In the genomic region with DNA sequence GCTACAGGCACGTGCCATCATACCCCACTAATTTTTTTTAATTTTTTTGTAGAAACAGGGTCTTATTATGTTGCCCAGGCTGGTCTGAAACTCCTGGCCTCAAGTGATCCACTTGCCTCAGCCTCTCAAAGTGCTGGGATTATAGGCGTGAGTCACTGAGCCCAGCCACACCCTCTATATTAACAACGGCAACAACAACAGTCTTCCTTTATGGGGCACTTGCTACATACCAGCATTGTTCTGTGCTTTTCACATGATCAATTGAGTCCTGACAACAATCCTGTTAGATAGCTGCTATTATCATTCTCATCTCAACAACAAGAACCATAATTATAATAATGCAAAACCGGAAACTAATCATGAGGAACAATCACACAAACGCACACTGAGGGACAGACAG, we compare ENCODE assay signal across 1 cellular context.
TF ChIP-seq lines count a peak whose summit lies in the region.

No MANE protein-coding gene starts in this region.

TF ChIP-seq in HEK293, 187 proteins besides CTCF, POLR2A, EP300 and RAD21 (continued from another document and continues in another):
- TF ChIP-seq, protein P1, sequence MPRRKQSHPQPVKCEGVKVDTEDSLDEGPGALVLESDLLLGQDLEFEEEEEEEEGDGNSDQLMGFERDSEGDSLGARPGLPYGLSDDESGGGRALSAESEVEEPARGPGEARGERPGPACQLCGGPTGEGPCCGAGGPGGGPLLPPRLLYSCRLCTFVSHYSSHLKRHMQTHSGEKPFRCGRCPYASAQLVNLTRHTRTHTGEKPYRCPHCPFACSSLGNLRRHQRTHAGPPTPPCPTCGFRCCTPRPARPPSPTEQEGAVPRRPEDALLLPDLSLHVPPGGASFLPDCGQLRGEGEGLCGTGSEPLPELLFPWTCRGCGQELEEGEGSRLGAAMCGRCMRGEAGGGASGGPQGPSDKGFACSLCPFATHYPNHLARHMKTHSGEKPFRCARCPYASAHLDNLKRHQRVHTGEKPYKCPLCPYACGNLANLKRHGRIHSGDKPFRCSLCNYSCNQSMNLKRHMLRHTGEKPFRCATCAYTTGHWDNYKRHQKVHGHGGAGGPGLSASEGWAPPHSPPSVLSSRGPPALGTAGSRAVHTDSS (tag by site-specific recombination; IDR thresholded peaks at IDR 0.05) = no peak
- no peak for TF ChIP-seq WT1 (tag by site-specific recombination; IDR thresholded peaks at IDR 0.05)
- TF ChIP-seq, protein P2, sequence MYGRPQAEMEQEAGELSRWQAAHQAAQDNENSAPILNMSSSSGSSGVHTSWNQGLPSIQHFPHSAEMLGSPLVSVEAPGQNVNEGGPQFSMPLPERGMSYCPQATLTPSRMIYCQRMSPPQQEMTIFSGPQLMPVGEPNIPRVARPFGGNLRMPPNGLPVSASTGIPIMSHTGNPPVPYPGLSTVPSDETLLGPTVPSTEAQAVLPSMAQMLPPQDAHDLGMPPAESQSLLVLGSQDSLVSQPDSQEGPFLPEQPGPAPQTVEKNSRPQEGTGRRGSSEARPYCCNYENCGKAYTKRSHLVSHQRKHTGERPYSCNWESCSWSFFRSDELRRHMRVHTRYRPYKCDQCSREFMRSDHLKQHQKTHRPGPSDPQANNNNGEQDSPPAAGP (tag by site-specific recombination; IDR thresholded peaks at IDR 0.05) = peak; percentile 63; the same call in 1 of the 2 replicates
- TF ChIP-seq, protein P3, sequence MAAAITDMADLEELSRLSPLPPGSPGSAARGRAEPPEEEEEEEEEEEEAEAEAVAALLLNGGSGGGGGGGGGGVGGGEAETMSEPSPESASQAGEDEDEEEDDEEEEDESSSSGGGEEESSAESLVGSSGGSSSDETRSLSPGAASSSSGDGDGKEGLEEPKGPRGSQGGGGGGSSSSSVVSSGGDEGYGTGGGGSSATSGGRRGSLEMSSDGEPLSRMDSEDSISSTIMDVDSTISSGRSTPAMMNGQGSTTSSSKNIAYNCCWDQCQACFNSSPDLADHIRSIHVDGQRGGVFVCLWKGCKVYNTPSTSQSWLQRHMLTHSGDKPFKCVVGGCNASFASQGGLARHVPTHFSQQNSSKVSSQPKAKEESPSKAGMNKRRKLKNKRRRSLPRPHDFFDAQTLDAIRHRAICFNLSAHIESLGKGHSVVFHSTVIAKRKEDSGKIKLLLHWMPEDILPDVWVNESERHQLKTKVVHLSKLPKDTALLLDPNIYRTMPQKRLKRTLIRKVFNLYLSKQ (tag by site-specific recombination; IDR thresholded peaks at IDR 0.05; ENCODE audit: borderline replicate concordance) = no peak
- no peak for TF ChIP-seq ZNF571 (tag by site-specific recombination; IDR thresholded peaks at IDR 0.05)
- no peak for TF ChIP-seq ZNF654 (tag by site-specific recombination; IDR thresholded peaks at IDR 0.05; ENCODE audit: low read depth)
- TF ChIP-seq ZNF335 (tag by site-specific recombination; conservative IDR thresholded peaks at IDR 0.05) = peak; percentile 76
- TF ChIP-seq, protein P4, sequence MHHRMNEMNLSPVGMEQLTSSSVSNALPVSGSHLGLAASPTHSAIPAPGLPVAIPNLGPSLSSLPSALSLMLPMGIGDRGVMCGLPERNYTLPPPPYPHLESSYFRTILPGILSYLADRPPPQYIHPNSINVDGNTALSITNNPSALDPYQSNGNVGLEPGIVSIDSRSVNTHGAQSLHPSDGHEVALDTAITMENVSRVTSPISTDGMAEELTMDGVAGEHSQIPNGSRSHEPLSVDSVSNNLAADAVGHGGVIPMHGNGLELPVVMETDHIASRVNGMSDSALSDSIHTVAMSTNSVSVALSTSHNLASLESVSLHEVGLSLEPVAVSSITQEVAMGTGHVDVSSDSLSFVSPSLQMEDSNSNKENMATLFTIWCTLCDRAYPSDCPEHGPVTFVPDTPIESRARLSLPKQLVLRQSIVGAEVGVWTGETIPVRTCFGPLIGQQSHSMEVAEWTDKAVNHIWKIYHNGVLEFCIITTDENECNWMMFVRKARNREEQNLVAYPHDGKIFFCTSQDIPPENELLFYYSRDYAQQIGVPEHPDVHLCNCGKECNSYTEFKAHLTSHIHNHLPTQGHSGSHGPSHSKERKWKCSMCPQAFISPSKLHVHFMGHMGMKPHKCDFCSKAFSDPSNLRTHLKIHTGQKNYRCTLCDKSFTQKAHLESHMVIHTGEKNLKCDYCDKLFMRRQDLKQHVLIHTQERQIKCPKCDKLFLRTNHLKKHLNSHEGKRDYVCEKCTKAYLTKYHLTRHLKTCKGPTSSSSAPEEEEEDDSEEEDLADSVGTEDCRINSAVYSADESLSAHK (tag by site-specific recombination; IDR thresholded peaks at IDR 0.05) = no peak
- TF ChIP-seq, protein P5, sequence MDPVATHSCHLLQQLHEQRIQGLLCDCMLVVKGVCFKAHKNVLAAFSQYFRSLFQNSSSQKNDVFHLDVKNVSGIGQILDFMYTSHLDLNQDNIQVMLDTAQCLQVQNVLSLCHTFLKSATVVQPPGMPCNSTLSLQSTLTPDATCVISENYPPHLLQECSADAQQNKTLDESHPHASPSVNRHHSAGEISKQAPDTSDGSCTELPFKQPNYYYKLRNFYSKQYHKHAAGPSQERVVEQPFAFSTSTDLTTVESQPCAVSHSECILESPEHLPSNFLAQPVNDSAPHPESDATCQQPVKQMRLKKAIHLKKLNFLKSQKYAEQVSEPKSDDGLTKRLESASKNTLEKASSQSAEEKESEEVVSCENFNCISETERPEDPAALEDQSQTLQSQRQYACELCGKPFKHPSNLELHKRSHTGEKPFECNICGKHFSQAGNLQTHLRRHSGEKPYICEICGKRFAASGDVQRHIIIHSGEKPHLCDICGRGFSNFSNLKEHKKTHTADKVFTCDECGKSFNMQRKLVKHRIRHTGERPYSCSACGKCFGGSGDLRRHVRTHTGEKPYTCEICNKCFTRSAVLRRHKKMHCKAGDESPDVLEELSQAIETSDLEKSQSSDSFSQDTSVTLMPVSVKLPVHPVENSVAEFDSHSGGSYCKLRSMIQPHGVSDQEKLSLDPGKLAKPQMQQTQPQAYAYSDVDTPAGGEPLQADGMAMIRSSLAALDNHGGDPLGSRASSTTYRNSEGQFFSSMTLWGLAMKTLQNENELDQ (tag by site-specific recombination; IDR thresholded peaks at IDR 0.05; ENCODE audit: low read depth) = no peak
- TF ChIP-seq, protein P6, sequence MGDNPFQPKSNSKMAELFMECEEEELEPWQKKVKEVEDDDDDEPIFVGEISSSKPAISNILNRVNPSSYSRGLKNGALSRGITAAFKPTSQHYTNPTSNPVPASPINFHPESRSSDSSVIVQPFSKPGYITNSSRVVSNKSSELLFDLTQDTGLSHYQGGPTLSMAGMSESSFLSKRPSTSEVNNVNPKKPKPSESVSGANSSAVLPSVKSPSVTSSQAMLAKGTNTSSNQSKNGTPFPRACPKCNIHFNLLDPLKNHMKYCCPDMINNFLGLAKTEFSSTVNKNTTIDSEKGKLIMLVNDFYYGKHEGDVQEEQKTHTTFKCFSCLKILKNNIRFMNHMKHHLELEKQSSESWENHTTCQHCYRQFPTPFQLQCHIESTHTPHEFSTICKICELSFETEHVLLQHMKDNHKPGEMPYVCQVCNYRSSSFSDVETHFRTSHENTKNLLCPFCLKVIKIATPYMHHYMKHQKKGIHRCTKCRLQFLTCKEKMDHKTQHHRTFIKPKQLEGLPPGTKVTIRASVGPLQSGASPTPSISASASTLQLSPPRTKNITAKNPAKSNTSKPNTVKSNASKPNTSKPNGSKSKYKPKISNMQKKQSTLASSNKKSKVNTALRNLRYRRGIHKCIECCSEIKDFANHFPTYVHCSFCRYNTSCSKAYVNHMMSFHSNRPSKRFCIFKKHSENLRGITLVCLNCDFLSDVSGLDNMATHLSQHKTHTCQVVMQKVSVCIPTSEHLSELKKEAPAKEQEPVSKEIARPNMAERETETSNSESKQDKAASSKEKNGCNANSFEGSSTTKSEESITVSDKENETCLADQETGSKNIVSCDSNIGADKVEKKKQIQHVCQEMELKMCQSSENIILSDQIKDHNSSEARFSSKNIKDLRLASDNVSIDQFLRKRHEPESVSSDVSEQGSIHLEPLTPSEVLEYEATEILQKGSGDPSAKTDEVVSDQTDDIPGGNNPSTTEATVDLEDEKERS (tag by site-specific recombination; IDR thresholded peaks at IDR 0.05) = no peak
- TF ChIP-seq, protein P7, sequence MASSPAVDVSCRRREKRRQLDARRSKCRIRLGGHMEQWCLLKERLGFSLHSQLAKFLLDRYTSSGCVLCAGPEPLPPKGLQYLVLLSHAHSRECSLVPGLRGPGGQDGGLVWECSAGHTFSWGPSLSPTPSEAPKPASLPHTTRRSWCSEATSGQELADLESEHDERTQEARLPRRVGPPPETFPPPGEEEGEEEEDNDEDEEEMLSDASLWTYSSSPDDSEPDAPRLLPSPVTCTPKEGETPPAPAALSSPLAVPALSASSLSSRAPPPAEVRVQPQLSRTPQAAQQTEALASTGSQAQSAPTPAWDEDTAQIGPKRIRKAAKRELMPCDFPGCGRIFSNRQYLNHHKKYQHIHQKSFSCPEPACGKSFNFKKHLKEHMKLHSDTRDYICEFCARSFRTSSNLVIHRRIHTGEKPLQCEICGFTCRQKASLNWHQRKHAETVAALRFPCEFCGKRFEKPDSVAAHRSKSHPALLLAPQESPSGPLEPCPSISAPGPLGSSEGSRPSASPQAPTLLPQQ (tag by site-specific recombination; IDR thresholded peaks at IDR 0.05) = no peak
- TF ChIP-seq ZNF155 (tag by site-specific recombination; IDR thresholded peaks at IDR 0.05) = no peak
- no peak for TF ChIP-seq ZNF169 (tag by site-specific recombination; IDR thresholded peaks at IDR 0.05)
- no peak for TF ChIP-seq ZNF544 (tag by site-specific recombination; IDR thresholded peaks at IDR 0.05)
- no peak for TF ChIP-seq ZNF501 (tag by site-specific recombination; IDR thresholded peaks at IDR 0.05)
- TF ChIP-seq OVOL3 (tag by site-specific recombination; IDR thresholded peaks at IDR 0.05) = no peak
- TF ChIP-seq, protein P8, sequence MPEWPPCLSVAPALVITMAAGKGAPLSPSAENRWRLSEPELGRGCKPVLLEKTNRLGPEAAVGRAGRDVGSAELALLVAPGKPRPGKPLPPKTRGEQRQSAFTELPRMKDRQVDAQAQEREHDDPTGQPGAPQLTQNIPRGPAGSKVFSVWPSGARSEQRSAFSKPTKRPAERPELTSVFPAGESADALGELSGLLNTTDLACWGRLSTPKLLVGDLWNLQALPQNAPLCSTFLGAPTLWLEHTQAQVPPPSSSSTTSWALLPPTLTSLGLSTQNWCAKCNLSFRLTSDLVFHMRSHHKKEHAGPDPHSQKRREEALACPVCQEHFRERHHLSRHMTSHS (tag by site-specific recombination; IDR thresholded peaks at IDR 0.05) = no peak
- no peak for TF ChIP-seq ZNF133 (tag by site-specific recombination; IDR thresholded peaks at IDR 0.05)
- TF ChIP-seq KLF9 (tag by site-specific recombination; IDR thresholded peaks at IDR 0.05; ENCODE audit: low read depth) = peak; percentile 82
- TF ChIP-seq ZNF785 (tag by site-specific recombination; IDR thresholded peaks at IDR 0.05) = no peak
- no peak for TF ChIP-seq ZNF174 (tag by site-specific recombination; IDR thresholded peaks at IDR 0.05)
- no peak for TF ChIP-seq YY2 (tag by site-specific recombination; IDR thresholded peaks at IDR 0.05)
- TF ChIP-seq ZFP41 (tag by site-specific recombination; IDR thresholded peaks at IDR 0.05; ENCODE audit: borderline replicate concordance) = no peak
- peak; percentile 97 for TF ChIP-seq KLF1 (tag by site-specific recombination; IDR thresholded peaks at IDR 0.05)
- no peak for TF ChIP-seq ZNF350 (tag by site-specific recombination; IDR thresholded peaks at IDR 0.05)
- TF ChIP-seq GLIS2 (tag by site-specific recombination; IDR thresholded peaks at IDR 0.05) = no peak
- no peak for TF ChIP-seq ZNF157 (tag by site-specific recombination; IDR thresholded peaks at IDR 0.05)
- TF ChIP-seq ZNF768 (tag by site-specific recombination; IDR thresholded peaks at IDR 0.05) = no peak
- TF ChIP-seq ZNF354C (tag by site-specific recombination; IDR thresholded peaks at IDR 0.05; ENCODE audit: borderline replicate concordance, low read depth) = no peak
- TF ChIP-seq ZNF548 (tag by site-specific recombination; IDR thresholded peaks at IDR 0.05) = no peak
- TF ChIP-seq SP7 (tag by site-specific recombination; IDR thresholded peaks at IDR 0.05) = no peak
- TF ChIP-seq YY1 (tag by site-specific recombination; IDR thresholded peaks at IDR 0.05) = no peak
- peak; percentile 78 for TF ChIP-seq KLF10 (tag by site-specific recombination; IDR thresholded peaks at IDR 0.05)
- TF ChIP-seq SCRT1 (tag by site-specific recombination; IDR thresholded peaks at IDR 0.05; ENCODE audit: borderline replicate concordance) = no peak
- TF ChIP-seq ZNF37A (tag by site-specific recombination; IDR thresholded peaks at IDR 0.05) = no peak
- TF ChIP-seq ZNF426 (tag by site-specific recombination; IDR thresholded peaks at IDR 0.05) = no peak
- TF ChIP-seq, protein P9, sequence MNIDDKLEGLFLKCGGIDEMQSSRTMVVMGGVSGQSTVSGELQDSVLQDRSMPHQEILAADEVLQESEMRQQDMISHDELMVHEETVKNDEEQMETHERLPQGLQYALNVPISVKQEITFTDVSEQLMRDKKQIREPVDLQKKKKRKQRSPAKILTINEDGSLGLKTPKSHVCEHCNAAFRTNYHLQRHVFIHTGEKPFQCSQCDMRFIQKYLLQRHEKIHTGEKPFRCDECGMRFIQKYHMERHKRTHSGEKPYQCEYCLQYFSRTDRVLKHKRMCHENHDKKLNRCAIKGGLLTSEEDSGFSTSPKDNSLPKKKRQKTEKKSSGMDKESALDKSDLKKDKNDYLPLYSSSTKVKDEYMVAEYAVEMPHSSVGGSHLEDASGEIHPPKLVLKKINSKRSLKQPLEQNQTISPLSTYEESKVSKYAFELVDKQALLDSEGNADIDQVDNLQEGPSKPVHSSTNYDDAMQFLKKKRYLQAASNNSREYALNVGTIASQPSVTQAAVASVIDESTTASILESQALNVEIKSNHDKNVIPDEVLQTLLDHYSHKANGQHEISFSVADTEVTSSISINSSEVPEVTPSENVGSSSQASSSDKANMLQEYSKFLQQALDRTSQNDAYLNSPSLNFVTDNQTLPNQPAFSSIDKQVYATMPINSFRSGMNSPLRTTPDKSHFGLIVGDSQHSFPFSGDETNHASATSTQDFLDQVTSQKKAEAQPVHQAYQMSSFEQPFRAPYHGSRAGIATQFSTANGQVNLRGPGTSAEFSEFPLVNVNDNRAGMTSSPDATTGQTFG (tag by site-specific recombination; IDR thresholded peaks at IDR 0.05; ENCODE audit: borderline replicate concordance) = no peak
- TF ChIP-seq, protein P10, sequence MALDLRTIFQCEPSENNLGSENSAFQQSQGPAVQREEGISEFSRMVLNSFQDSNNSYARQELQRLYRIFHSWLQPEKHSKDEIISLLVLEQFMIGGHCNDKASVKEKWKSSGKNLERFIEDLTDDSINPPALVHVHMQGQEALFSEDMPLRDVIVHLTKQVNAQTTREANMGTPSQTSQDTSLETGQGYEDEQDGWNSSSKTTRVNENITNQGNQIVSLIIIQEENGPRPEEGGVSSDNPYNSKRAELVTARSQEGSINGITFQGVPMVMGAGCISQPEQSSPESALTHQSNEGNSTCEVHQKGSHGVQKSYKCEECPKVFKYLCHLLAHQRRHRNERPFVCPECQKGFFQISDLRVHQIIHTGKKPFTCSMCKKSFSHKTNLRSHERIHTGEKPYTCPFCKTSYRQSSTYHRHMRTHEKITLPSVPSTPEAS (tag by site-specific recombination; IDR thresholded peaks at IDR 0.05) = no peak
- no peak for TF ChIP-seq ZNF707 (tag by site-specific recombination; IDR thresholded peaks at IDR 0.05)
- TF ChIP-seq ZXDB (tag by site-specific recombination; IDR thresholded peaks at IDR 0.05) = no peak
- TF ChIP-seq ZFHX2 (tag by site-specific recombination; conservative IDR thresholded peaks at IDR 0.05) = no peak
